In the genomic region with DNA sequence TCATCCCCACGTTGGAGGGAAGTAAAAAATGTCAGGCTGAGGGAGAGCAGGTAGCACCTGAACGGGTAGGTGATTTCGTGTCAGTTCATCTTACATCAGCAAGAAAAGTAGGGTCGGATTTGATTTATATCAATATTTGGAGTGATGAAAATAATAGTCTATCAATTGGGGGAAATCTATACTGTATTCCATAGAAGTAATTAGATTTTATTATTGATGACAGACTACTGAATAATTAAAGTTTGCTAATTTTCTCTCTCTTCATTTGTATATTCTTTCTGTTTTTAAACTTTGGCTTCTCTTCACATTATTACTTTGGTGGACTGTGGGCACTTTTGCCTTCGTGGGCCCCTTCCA, we compare ENCODE assay signal across 10 cellular contexts.
DNase-seq lines count a peak whose midpoint lies in the region; ATAC-seq and TF ChIP-seq lines count a peak whose summit lies in the region.
"Had no signal": no experiment of that assay in that cellular context is flagged by ENCODE, and none has a peak within 500 bp of the region (broad histone marks: within the 10 kb centered on the region; RNA-seq: fewer than 3 reads in every experiment).

No MANE protein-coding gene starts in this region.

- no peaks in the 10 kb centered on the region for H3K27me3 Mint-ChIP-seq in activated naive CD4-positive, alpha-beta T cell treated with anti-CD3 and anti-CD28 coated beads, Interleukin-2, amount 50 U/mL, for 24 hours
- no peaks in the 10 kb centered on the region for H3K27me3 Mint-ChIP-seq in activated naive CD8-positive, alpha-beta T cell

- DNase-seq in activated naive CD4-positive, alpha-beta T cell treated with anti-CD3 and anti-CD28 coated beads, Interleukin-2, amount 50 U/mL, for 72 hours (ENCODE audit: low spot score in 2 of 2) = no peak
- DNase-seq in mesenchymal stem cell (no peak), upper lobe of left lung (no peak), C1 segment of cervical spinal cord (lab: John Stamatoyannopoulos, UW) (no peak), D341Med (ENCODE audit: low spot score) (no peak), G401 (ENCODE audit: low spot score) (no peak)
- DNase-seq: NCI-H187 treated with DMSO at 0.1 percent for 48 hours had no signal

- ATAC-seq in activated naive CD4-positive, alpha-beta T cell treated with anti-CD3 and anti-CD28 coated beads, Interleukin-2, amount 50 U/mL, for 72 hours = no peak
- no peak for ATAC-seq in upper lobe of left lung (ENCODE audit: low FRiP score in 2 of 2)

- H3K27ac Mint-ChIP-seq in activated naive CD4-positive, alpha-beta T cell treated with anti-CD3 and anti-CD28 coated beads, Interleukin-2, amount 50 U/mL, for 24 hours = no peak overlapping the region
- H3K27ac Mint-ChIP-seq in activated naive CD4-positive, alpha-beta T cell treated with anti-CD3 and anti-CD28 coated beads, Interleukin-2, amount 50 U/mL, for 72 hours = peak overlapping the region in 1 of 2 donors; percentile 43
- no peak overlapping the region for H3K27ac Mint-ChIP-seq in activated naive CD8-positive, alpha-beta T cell

- H3K4ac ChIP-seq in mesenchymal stem cell (ENCODE audit: low read depth in 1 of 2, low read length in 2 of 2) = no peak overlapping the region

- H3K79me1 ChIP-seq in mesenchymal stem cell (replicated peaks; ENCODE audit: low read length, poor library complexity, severe bottlenecking) = no peaks in the 10 kb centered on the region

- no peak overlapping the region for H2AK5ac ChIP-seq in mesenchymal stem cell (ENCODE audit: low read length, severe bottlenecking)

- H2BK120ac ChIP-seq in mesenchymal stem cell (ENCODE audit: low read depth, low read length) = no peak overlapping the region

- H3K9me3 Mint-ChIP-seq in activated naive CD4-positive, alpha-beta T cell treated with anti-CD3 and anti-CD28 coated beads, Interleukin-2, amount 50 U/mL, for 24 hours = no peaks in the 10 kb centered on the region
- H3K9me3 Mint-ChIP-seq in activated naive CD4-positive, alpha-beta T cell treated with anti-CD3 and anti-CD28 coated beads, Interleukin-2, amount 50 U/mL, for 72 hours = no peaks in the 10 kb centered on the region
- no peaks in the 10 kb centered on the region for H3K9me3 Mint-ChIP-seq in activated naive CD8-positive, alpha-beta T cell (ENCODE audit: low read depth)

- no peak overlapping the region for H4K91ac ChIP-seq in mesenchymal stem cell (ENCODE audit: low read length)

- H3K4me3 Mint-ChIP-seq in activated naive CD4-positive, alpha-beta T cell treated with anti-CD3 and anti-CD28 coated beads, Interleukin-2, amount 50 U/mL, for 24 hours = peak overlapping the region; percentile 84
- peak overlapping the region; percentile 86 for H3K4me3 Mint-ChIP-seq in activated naive CD8-positive, alpha-beta T cell

- H3K23ac ChIP-seq in mesenchymal stem cell (ENCODE audit: low read length in 2 of 2) = no peak overlapping the region

- no peak overlapping the region for H2BK5ac ChIP-seq in mesenchymal stem cell (ENCODE audit: low read depth, low read length, poor library complexity, severe bottlenecking)

- H3K4me1 Mint-ChIP-seq in activated naive CD4-positive, alpha-beta T cell treated with anti-CD3 and anti-CD28 coated beads, Interleukin-2, amount 50 U/mL, for 24 hours = peaks cover 10% of the 10 kb centered on the region
- peaks cover 11% of the 10 kb centered on the region for H3K4me1 Mint-ChIP-seq in activated naive CD8-positive, alpha-beta T cell (ENCODE audit: low read depth)

- peak overlapping the region in 1 of 2 experiments; percentile 76 for H3K4me3 ChIP-seq in mesenchymal stem cell (ENCODE audit: insufficient read depth in 1 of 2, low read depth in 1 of 2, low read length in 2 of 2)
- H3K4me3 ChIP-seq in upper lobe of left lung = peak overlapping the region in 3 of 4 donors; percentile 30 to 46 (median 41)

- WGBS in mesenchymal stem cell = 31% methylated on average over 3 of the region's 5 CpGs
- 33 to 37% methylated on average over 5 of the region's 5 CpGs for WGBS in upper lobe of left lung, 2 donors

- H3K36me3 ChIP-seq in mesenchymal stem cell (ENCODE audit: control insufficient read depth in 1 of 2, insufficient read depth in 2 of 2, low read depth in 1 of 2, low read length in 2 of 2) = no peaks in the 10 kb centered on the region
- H3K36me3 ChIP-seq in upper lobe of left lung = no peaks in the 10 kb centered on the region
- H3K36me3 ChIP-seq: adrenal gland had no signal

- H3K9me3 ChIP-seq in mesenchymal stem cell (ENCODE audit: control insufficient read depth, low read length) (no peaks in the 10 kb centered on the region), upper lobe of left lung (no peaks in the 10 kb centered on the region)
- H3K9me3 ChIP-seq: adrenal gland had no signal

- TF ChIP-seq CTCF in upper lobe of left lung (IDR thresholded peaks at IDR 0.05) = no peak

- peaks cover 5% of the 10 kb centered on the region for H3K4me1 ChIP-seq in mesenchymal stem cell (ENCODE audit: control insufficient read depth, insufficient read depth, low read depth, low read length)
- H3K4me1 ChIP-seq in upper lobe of left lung = peaks cover 0 to 10% (median 2%) of the 10 kb centered on the region in 4 donors

- no peak overlapping the region for H2BK12ac ChIP-seq in mesenchymal stem cell (ENCODE audit: low read length in 2 of 2)

- no peak overlapping the region for H3K27ac ChIP-seq in mesenchymal stem cell (ENCODE audit: low read length, poor library complexity, severe bottlenecking)
- peak overlapping the region in 1 of 4 donors; percentile 73 for H3K27ac ChIP-seq in upper lobe of left lung
- H3K27ac ChIP-seq: adrenal gland had no signal

- H3K27me3 ChIP-seq in mesenchymal stem cell (ENCODE audit: control insufficient read depth in 1 of 2, insufficient read depth in 1 of 2, low read length in 2 of 2) (peaks cover 0 to 16% of the 10 kb centered on the region in 2 experiments), upper lobe of left lung (no peaks in the 10 kb centered on the region)

- no peaks in the 10 kb centered on the region for H3K36me3 Mint-ChIP-seq in activated naive CD4-positive, alpha-beta T cell treated with anti-CD3 and anti-CD28 coated beads, Interleukin-2, amount 50 U/mL, for 24 hours
- H3K36me3 Mint-ChIP-seq in activated naive CD4-positive, alpha-beta T cell treated with anti-CD3 and anti-CD28 coated beads, Interleukin-2, amount 50 U/mL, for 72 hours = no peaks in the 10 kb centered on the region
- H3K36me3 Mint-ChIP-seq in activated naive CD8-positive, alpha-beta T cell = no peaks in the 10 kb centered on the region

- H4K8ac ChIP-seq in mesenchymal stem cell (ENCODE audit: low read length) = no peak overlapping the region

- in situ Hi-C loops in G401 (cut with HindIII; ENCODE audit: low sequenced_read_pairs) = no loop called here

- H3K14ac ChIP-seq in mesenchymal stem cell (ENCODE audit: low read length in 2 of 2) = no peak overlapping the region

- peak overlapping the region; percentile 90 for H3K9ac ChIP-seq in mesenchymal stem cell (ENCODE audit: low read length)

- H2BK15ac ChIP-seq in mesenchymal stem cell (ENCODE audit: low read depth, poor library complexity, severe bottlenecking) = no peak overlapping the region

- TF ChIP-seq EP300 in upper lobe of left lung (IDR thresholded peaks at IDR 0.05) = no peak

- no peak for TF ChIP-seq POLR2A in upper lobe of left lung (IDR thresholded peaks at IDR 0.05)

- H3K18ac ChIP-seq in mesenchymal stem cell (ENCODE audit: low read depth in 1 of 2, low read length in 2 of 2) = peak overlapping the region in 1 of 2 experiments; percentile 54

- no peak overlapping the region for H2AFZ ChIP-seq in mesenchymal stem cell (ENCODE audit: low read depth, low read length)

- no peak overlapping the region for H3K4me2 ChIP-seq in mesenchymal stem cell (ENCODE audit: low read length, poor library complexity, severe bottlenecking)
